9 cellular contexts compared by ENCODE assay signal in the genomic region with DNA sequence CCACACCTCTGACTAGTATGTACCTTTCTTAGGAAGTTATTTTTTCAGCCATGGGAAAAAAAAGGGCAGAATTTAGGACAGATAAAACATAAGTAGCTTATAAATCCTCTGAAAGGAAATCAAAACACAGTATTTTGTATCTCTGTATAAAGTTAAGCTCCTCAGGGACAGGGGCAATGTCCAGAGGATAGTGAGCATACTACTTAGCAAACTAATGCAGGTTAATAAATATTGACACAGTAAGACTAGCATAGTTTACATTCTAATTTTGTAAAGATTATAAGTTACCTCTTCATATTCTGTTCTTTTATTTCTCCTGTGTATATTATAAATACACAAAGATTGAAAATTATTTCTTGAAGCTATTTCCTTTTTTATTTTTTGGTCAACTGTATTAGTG. TPM values are rescaled to one million over a fixed set of nuclear protein-coding genes. Genes with fewer than 3 reads are reported as not detected.
DNase-seq lines count a peak whose midpoint lies in the region; ATAC-seq and TF ChIP-seq lines count a peak whose summit lies in the region.
"Had no signal": no experiment of that assay in that cellular context is flagged by ENCODE, and none has a peak within 500 bp of the region (broad histone marks: within the 10 kb centered on the region; RNA-seq: fewer than 3 reads in every experiment).

No MANE protein-coding gene starts in this region.

- no peak overlapping the region for H3K23ac ChIP-seq in H9 (ENCODE audit: insufficient read length, low read depth, low read length)
- no peak overlapping the region for H3K23ac ChIP-seq in mesenchymal stem cell (ENCODE audit: low read length in 2 of 2)

- H3K56ac ChIP-seq in H9 (ENCODE audit: insufficient read length, low read depth, low read length): no peak overlapping the region

- H4K91ac ChIP-seq in H9 (ENCODE audit: insufficient read length, low read depth, low read length) (no peak overlapping the region), mesenchymal stem cell (ENCODE audit: low read length) (no peak overlapping the region)

- H3K9me3 Mint-ChIP-seq in H9: no peaks in the 10 kb centered on the region

- H3K27ac ChIP-seq in 22Rv1 (peak overlapping the region; percentile 85), H9 (ENCODE audit: insufficient read length, low read depth, low read length) (no peak overlapping the region), mesenchymal stem cell (ENCODE audit: low read length, poor library complexity, severe bottlenecking) (no peak overlapping the region)

- no peak overlapping the region for H2BK5ac ChIP-seq in H9 (ENCODE audit: insufficient read length, low read length)
- no peak overlapping the region for H2BK5ac ChIP-seq in mesenchymal stem cell (ENCODE audit: low read depth, low read length, poor library complexity, severe bottlenecking)

- no peaks in the 10 kb centered on the region for H3K27me3 Mint-ChIP-seq in H9 (ENCODE audit: low read depth)

- no peak overlapping the region for H2BK120ac ChIP-seq in H9 (ENCODE audit: low read depth, low read length, poor library complexity, severe bottlenecking)
- H2BK120ac ChIP-seq in mesenchymal stem cell (ENCODE audit: low read depth, low read length): no peak overlapping the region

- H3T11ph ChIP-seq in H9 (ENCODE audit: low read length): no peak overlapping the region

- no peak overlapping the region for H3K4ac ChIP-seq in H9 (ENCODE audit: low read depth, low read length)
- no peak overlapping the region for H3K4ac ChIP-seq in mesenchymal stem cell (ENCODE audit: low read depth in 1 of 2, low read length in 2 of 2)

- H3K4me3 ChIP-seq in astrocyte of the cerebellum (ENCODE audit: low read depth, low read length): peak overlapping the region; percentile 4
- H3K4me3 ChIP-seq in mesenchymal stem cell (ENCODE audit: insufficient read depth in 1 of 2, low read depth in 1 of 2, low read length in 2 of 2): peak overlapping the region in 1 of 2 experiments; percentile 88

- peak overlapping the region; percentile 93 to 97 for H3K4me3 Mint-ChIP-seq in H9

- H3K27me3 ChIP-seq in H9 (ENCODE audit: insufficient read depth, low read length) (no peaks in the 10 kb centered on the region), mesenchymal stem cell (ENCODE audit: control insufficient read depth in 1 of 2, insufficient read depth in 1 of 2, low read length in 2 of 2) (no peaks in the 10 kb centered on the region)

- H3K36me3 ChIP-seq in mesenchymal stem cell (ENCODE audit: control insufficient read depth in 1 of 2, insufficient read depth in 2 of 2, low read depth in 1 of 2, low read length in 2 of 2): no peaks in the 10 kb centered on the region

- peaks cover 37 to 38% of the 10 kb centered on the region in 2 experiments for H3K4me1 Mint-ChIP-seq in H9

- H3K18ac ChIP-seq in H9 (ENCODE audit: insufficient read length, low read depth, low read length) (no peak overlapping the region), mesenchymal stem cell (ENCODE audit: low read depth in 1 of 2, low read length in 2 of 2) (no peak overlapping the region)

- no peaks in the 10 kb centered on the region for H4K20me1 ChIP-seq in H9 (ENCODE audit: control insufficient read depth, insufficient read depth, insufficient read length)

- H4K5ac ChIP-seq in H9 (ENCODE audit: insufficient read length, low read depth, low read length): no peak overlapping the region

- no peak overlapping the region for H3K27ac Mint-ChIP-seq in H9

- in situ Hi-C loops in astrocyte of the cerebellum (cut with HindIII; ENCODE audit: low sequenced_read_pairs): loop anchor here (25.0 kb wide), 1 partner anchor 474 kb away; a partner anchor contains a TSS

- no peak for ATAC-seq in GM21619 (IDR thresholded peaks at IDR 0.05; ENCODE audit: unreplicated experiment)

- H4K8ac ChIP-seq in H9 (replicated peaks; ENCODE audit: insufficient read length, low read depth, low read length) (no peak overlapping the region), mesenchymal stem cell (ENCODE audit: low read length) (no peak overlapping the region)

- peaks cover 48% of the 10 kb centered on the region; the same call in 1 of the 2 replicates for H3K79me2 ChIP-seq in H9 (ENCODE audit: insufficient read depth, low read length)

- no peak for DNase-seq in H9
- no peak for DNase-seq in astrocyte of the cerebellum (ENCODE audit: low read depth)
- DNase-seq in mesenchymal stem cell: no peak
- no peak for DNase-seq in NCI-H1105 (lab: John Stamatoyannopoulos, UW)
- no peak for DNase-seq in NCI-H2029 treated with DMSO at 0.1 percent for 48 hours (lab: John Stamatoyannopoulos, UW)
- DNase-seq in activated CD8-positive, alpha-beta memory T cell treated with anti-CD3 and anti-CD28 coated beads, Interleukin-2, amount 50 U/mL, for 48 hours: no peak
- DNase-seq: NCI-H510A treated with DMSO at 0.1 percent for 48 hours had no signal

- H3K9ac ChIP-seq in H9 (ENCODE audit: extremely low read depth, insufficient read length, low read length) (no peak overlapping the region), mesenchymal stem cell (ENCODE audit: low read length) (peak overlapping the region; percentile 97)

- H3K4me2 ChIP-seq in H9 (ENCODE audit: insufficient read depth, insufficient read length, low read length) (peak overlapping the region; percentile 21), mesenchymal stem cell (ENCODE audit: low read length, poor library complexity, severe bottlenecking) (no peak overlapping the region)

- H2BK15ac ChIP-seq in H9 (ENCODE audit: low read depth, low read length) (no peak overlapping the region), mesenchymal stem cell (ENCODE audit: low read depth, poor library complexity, severe bottlenecking) (no peak overlapping the region)

- no peak for TF ChIP-seq CTCF in 22Rv1 (IDR thresholded peaks at IDR 0.05)
- no peak for TF ChIP-seq CTCF in H9 (conservative IDR thresholded peaks at IDR 0.05)
- no peak for TF ChIP-seq CTCF in astrocyte of the cerebellum (IDR thresholded peaks at IDR 0.05; ENCODE audit: low read depth, low read length, missing control alignments)

- H2AK5ac ChIP-seq in H9 (ENCODE audit: insufficient read length, low read length) (no peak overlapping the region), mesenchymal stem cell (ENCODE audit: low read length, severe bottlenecking) (no peak overlapping the region)

- no peaks in the 10 kb centered on the region; a peak in 1 of 7 replicates for H3K36me3 Mint-ChIP-seq in H9 (ENCODE audit: insufficient read depth in 1 of 3, low read depth in 3 of 3)

- H3K4me1 ChIP-seq in H9 (ENCODE audit: insufficient read depth, low read length): no peaks in the 10 kb centered on the region
- no peaks in the 10 kb centered on the region for H3K4me1 ChIP-seq in mesenchymal stem cell (ENCODE audit: control insufficient read depth, insufficient read depth, low read depth, low read length)

- peaks cover 8% of the 10 kb centered on the region for H3K23me2 ChIP-seq in H9 (ENCODE audit: insufficient read length, low read depth, low read length, poor library complexity, severe bottlenecking)

- H2BK12ac ChIP-seq in H9 (ENCODE audit: insufficient read length, low read depth, low read length) (no peak overlapping the region), mesenchymal stem cell (ENCODE audit: low read length in 2 of 2) (no peak overlapping the region)

- H3K79me1 ChIP-seq in H9 (ENCODE audit: insufficient read depth, low read depth, low read length, poor library complexity, severe bottlenecking) (no peaks in the 10 kb centered on the region), mesenchymal stem cell (replicated peaks; ENCODE audit: low read length, poor library complexity, severe bottlenecking) (peaks cover 4% of the 10 kb centered on the region)

- H2AFZ ChIP-seq in H9 (ENCODE audit: low read length) (no peak overlapping the region), mesenchymal stem cell (ENCODE audit: low read depth, low read length) (no peak overlapping the region)

- H3K9me3 ChIP-seq in H9 (ENCODE audit: control insufficient read depth, low read depth, low read length) (no peaks in the 10 kb centered on the region), mesenchymal stem cell (ENCODE audit: control insufficient read depth, low read length) (no peaks in the 10 kb centered on the region)

- no peak overlapping the region for H2BK20ac ChIP-seq in H9 (ENCODE audit: low read depth, low read length, poor library complexity, severe bottlenecking)

- no peak overlapping the region for H3K14ac ChIP-seq in H9 (ENCODE audit: insufficient read depth, low read length)
- H3K14ac ChIP-seq in mesenchymal stem cell (ENCODE audit: low read length in 2 of 2): no peak overlapping the region

RNA-seq across cellular contexts. Expression of a gene that starts 2.1 kb away (rescaled TPM):
- 108 and 109 TPM in 2 replicates for total RNA-seq in H9 (2021)
- polyA plus RNA-seq in mesenchymal stem cell (2013, experiment 1 of 2): 36.5 TPM
- 42.1 TPM for polyA plus RNA-seq in mesenchymal stem cell (2013, experiment 2 of 2)
